In the genomic region with DNA sequence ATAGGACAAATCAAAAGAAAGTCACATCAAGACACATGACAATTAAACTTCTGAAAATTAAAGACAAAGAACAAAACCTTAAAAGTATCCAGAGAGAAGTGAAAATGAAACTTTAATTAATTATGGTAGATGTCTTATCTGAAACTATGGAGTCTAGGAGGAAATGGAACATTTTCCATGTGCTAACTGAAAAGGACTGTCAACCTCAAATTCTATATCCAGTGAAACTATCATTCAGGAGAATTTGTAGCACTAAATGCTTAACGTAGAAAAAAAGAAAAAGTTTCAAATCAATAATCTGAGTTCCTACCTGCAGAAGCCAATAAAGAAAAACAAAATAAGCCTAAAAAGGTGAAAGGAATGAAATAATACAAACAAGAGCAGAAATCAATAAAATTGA, we compare ENCODE assay signal across 35 cellular contexts. TPM values are rescaled to one million over a fixed set of nuclear protein-coding genes. Genes with fewer than 3 reads are reported as not detected.
"Had no signal": no experiment of that assay in that cellular context is flagged by ENCODE, and none has a peak within 500 bp of the region (broad histone marks: within the 10 kb centered on the region; RNA-seq: fewer than 3 reads in every experiment).

No MANE protein-coding gene starts in this region.

- H3K4me3 Mint-ChIP-seq: naive thymus-derived CD8-positive, alpha-beta T cell; natural killer cell treated with Interleukin-12 subunit alpha and Interleukin-12 subunit beta and Interleukin-15 and Interleukin-18, amount 100 ng/mL, for 72 hours; nephron progenitor cell; neural crest cell; stimulated activated memory B cell treated with anti-CD40 and anti-IgM and Interleukin-4, amounts not matched to agents 10 μg/mL and 1 μg/mL and 100 μg/mL, for 72 hours; stimulated activated naive CD8-positive, alpha-beta T cell treated with anti-CD3 and anti-CD28 coated beads, Interleukin-15, amount 100 ng/mL, for 72 hours; type B pancreatic cell had no signal

- ATAC-seq: naive thymus-derived CD8-positive, alpha-beta T cell; natural killer cell treated with Interleukin-12 subunit alpha and Interleukin-12 subunit beta and Interleukin-15 and Interleukin-18, amount 100 ng/mL, for 72 hours; psoas muscle; right cardiac atrium; right lobe of liver; stimulated activated memory B cell treated with anti-CD40 and anti-IgM and Interleukin-4, amounts not matched to agents 10 μg/mL and 1 μg/mL and 100 μg/mL, for 72 hours; stimulated activated naive CD8-positive, alpha-beta T cell treated with anti-CD3 and anti-CD28 coated beads, Interleukin-15, amount 100 ng/mL, for 72 hours; stimulated activated naive CD8-positive, alpha-beta T cell treated with anti-CD3 and anti-CD28 coated beads, Interleukin-15, Interleukin-2, amounts not matched to agents 100 U/mL and 50 U/mL, for 24 hours; upper lobe of right lung had no signal

- H3K4me1 Mint-ChIP-seq: neural crest cell; stimulated activated naive CD8-positive, alpha-beta T cell treated with anti-CD3 and anti-CD28 coated beads, Interleukin-15, amount 100 ng/mL, for 72 hours had no signal

- H3K4me1 ChIP-seq: right lobe of liver, sigmoid colon, suprapubic skin, testis, tibial artery, transverse colon, upper lobe of right lung, uterus had no signal

- DNase-seq: naive thymus-derived CD8-positive, alpha-beta T cell; nephron progenitor cell; nucleus accumbens; ovary; posterior cingulate gyrus; psoas muscle; right cardiac atrium; right lobe of liver; sigmoid colon; small intestine; stimulated activated CD4-positive, alpha-beta T cell treated with anti-CD3 and anti-CD28 coated beads, Interleukin-12 subunit alpha, Interleukin-12 subunit beta, amount 100 ng/mL, for 4 hours; stimulated activated CD4-positive, alpha-beta T cell treated with anti-CD3 and anti-CD28 coated beads, Interleukin-1b, Interleukin-23, amount 100 ng/mL, for 48 hours; stimulated activated CD4-positive, alpha-beta T cell treated with anti-CD3 and anti-CD28 coated beads, Interleukin-4, amount 100 ng/mL, for 1 hour; stimulated activated CD4-positive, alpha-beta T cell treated with anti-CD3 and anti-CD28 coated beads, Interleukin-4, amount 100 ng/mL, for 4 hours; stimulated activated CD8-positive, alpha-beta memory T cell treated with anti-CD3 and anti-CD28 coated beads, Interleukin-4, amount 100 ng/mL, for 48 hours; stimulated activated naive CD4-positive, alpha-beta T cell; stimulated activated naive CD8-positive, alpha-beta T cell treated with anti-CD3 and anti-CD28 coated beads, Interleukin-15, amount 100 ng/mL, for 72 hours; stimulated activated naive CD8-positive, alpha-beta T cell treated with anti-CD3 and anti-CD28 coated beads, Interleukin-15, Interleukin-2, amounts not matched to agents 100 U/mL and 50 U/mL, for 24 hours; substantia nigra; testis; tibial artery; transverse colon; upper lobe of right lung; uterus had no signal

- H3K27ac ChIP-seq: neutrophil, ovary, parathyroid adenoma, psoas muscle, right lobe of liver, sigmoid colon, suprapubic skin, testis, tibial artery, transverse colon, upper lobe of right lung, uterus had no signal

- H3K36me3 Mint-ChIP-seq: type B pancreatic cell had no signal

- H3K27me3 ChIP-seq: neutrophil, ovary, right lobe of liver, sigmoid colon, suprapubic skin, testis, tibial artery, transverse colon, upper lobe of right lung, uterus had no signal

- H3K27ac Mint-ChIP-seq: nephron progenitor cell; progenitor cell of endocrine pancreas; stimulated activated memory B cell treated with anti-CD40 and anti-IgM and Interleukin-4, amounts not matched to agents 10 μg/mL and 1 μg/mL and 100 μg/mL, for 72 hours; stimulated activated naive CD8-positive, alpha-beta T cell treated with anti-CD3 and anti-CD28 coated beads, Interleukin-15, amount 100 ng/mL, for 72 hours; type B pancreatic cell had no signal

- H2AFZ ChIP-seq: parathyroid adenoma had no signal

- H3K9me3 ChIP-seq: neutrophil, ovary, right lobe of liver, testis had no signal

- H3K36me3 ChIP-seq: neutrophil, ovary, right lobe of liver, sigmoid colon, suprapubic skin, tibial artery, transverse colon, upper lobe of right lung, uterus had no signal

- H3K27me3 Mint-ChIP-seq: natural killer cell treated with Interleukin-12 subunit alpha and Interleukin-12 subunit beta and Interleukin-15 and Interleukin-18, amount 100 ng/mL, for 72 hours; stimulated activated memory B cell treated with anti-CD40 and anti-IgM and Interleukin-4, amounts not matched to agents 10 μg/mL and 1 μg/mL and 100 μg/mL, for 72 hours had no signal

- H3K4me3 ChIP-seq: ovary, psoas muscle, right lobe of liver, sigmoid colon, suprapubic skin, testis, tibial artery, transverse colon, upper lobe of right lung, uterus had no signal

- H3K79me2 ChIP-seq: parathyroid adenoma had no signal

RNA-seq across cellular contexts. Expression of a gene that starts 33.1 kb away (rescaled TPM):
- total RNA-seq: naive thymus-derived CD8-positive, alpha-beta T cell; natural killer cell treated with Interleukin-12 subunit alpha and Interleukin-12 subunit beta and Interleukin-15 and Interleukin-18, amount 100 ng/mL, for 72 hours; neural crest cell; omental fat pad; progenitor cell of endocrine pancreas; renal cortical epithelial cell; sigmoid colon; suprapubic skin; upper lobe of right lung; uterus had no signal
- polyA plus RNA-seq: naive thymus-derived CD8-positive, alpha-beta T cell; sigmoid colon; urinary bladder had no signal
